Comparison of ENCODE assay signal across 7 cellular contexts in the genomic region with DNA sequence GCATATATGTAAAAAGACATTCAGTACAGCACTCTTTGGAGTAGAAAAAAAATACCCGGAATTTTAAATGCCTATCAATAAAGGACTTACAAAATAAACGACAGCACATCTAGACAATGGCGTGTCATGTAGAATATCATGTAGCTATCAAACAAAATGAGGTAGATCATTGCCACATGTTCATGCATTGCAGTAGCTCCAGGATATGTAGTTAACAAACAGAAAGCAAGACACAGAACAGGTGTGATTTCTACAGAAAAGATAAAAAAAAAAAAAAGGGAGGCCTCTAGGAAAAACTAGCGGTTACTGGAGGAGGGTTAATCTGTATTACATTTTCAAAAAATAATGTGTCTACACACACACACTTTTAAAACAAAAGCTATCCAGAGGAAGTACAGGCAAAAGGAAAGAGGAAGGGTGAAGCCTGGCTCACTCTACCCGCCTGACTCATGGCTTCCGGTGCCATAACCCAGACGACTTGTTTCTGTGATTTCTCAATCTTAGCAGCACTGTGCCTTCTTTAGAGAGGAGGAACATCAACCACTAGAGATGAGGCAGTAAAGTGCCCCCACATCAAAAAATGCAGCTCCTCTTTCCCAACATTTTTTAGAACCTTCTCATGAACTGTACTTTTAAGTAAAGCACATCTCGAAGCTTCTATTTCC. TPM values are rescaled to one million over a fixed set of nuclear protein-coding genes. Genes with fewer than 3 reads are reported as not detected.
A peak's percentile ranks its signal among the peaks of the same experiment; 100 is the strongest.
DNase-seq lines count a peak whose midpoint lies in the region; ATAC-seq, FAIRE-seq and TF ChIP-seq lines count a peak whose summit lies in the region.

No MANE protein-coding gene starts in this region.

- peak overlapping the region; percentile 75 for H3K4me3 Mint-ChIP-seq in T-helper 2 cell treated with Interferon-gamma antibody and Interleukin-4, amounts not matched to agents 5 μg/mL and 100 μg/mL, for 36 hours
- peak overlapping the region; percentile 67 for H3K4me3 Mint-ChIP-seq in MCF 10A (ENCODE audit: unreplicated experiment)

- H3K27ac ChIP-seq in lung (ENCODE audit: low read depth in 1 of 2, low read length in 1 of 2), result peak overlapping the region in 1 of 2 donors; percentile 91

- CTCF ChIA-PET in MCF 10A (lab: Yijun Ruan, JAX), result interaction anchor here (0.6 to 1.8 kb wide), 11 partner anchors 8 to 1181 kb away, joined by 3 to 10 read pairs (median 3); no protein-coding TSS in a partner anchor

- H3K4me3 ChIP-seq in lung, result no peak overlapping the region

- peaks cover 5% of the 10 kb centered on the region for H3K27me3 Mint-ChIP-seq in T-helper 2 cell treated with Interferon-gamma antibody and Interleukin-4, amounts not matched to agents 5 μg/mL and 100 μg/mL, for 36 hours (ENCODE audit: low read depth)
- no peaks in the 10 kb centered on the region for H3K27me3 Mint-ChIP-seq in MCF 10A (ENCODE audit: insufficient read depth, unreplicated experiment)

- peak overlapping the region; percentile 89 for H3K27ac Mint-ChIP-seq in T-helper 2 cell treated with Interferon-gamma antibody and Interleukin-4, amounts not matched to agents 5 μg/mL and 100 μg/mL, for 36 hours
- H3K27ac Mint-ChIP-seq in MCF 10A (ENCODE audit: low read depth, unreplicated experiment), result peak overlapping the region; percentile 98

- H3K27me3 ChIP-seq in lung (ENCODE audit: control insufficient read depth, insufficient read depth), result no peaks in the 10 kb centered on the region

- POLR2A ChIA-PET in MCF 10A (lab: Yijun Ruan, JAX), result interaction anchor here (0.6 to 2.0 kb wide), 21 partner anchors 9 to 990 kb away, joined by 3 to 37 read pairs (median 4); partner anchors contain the start of gene CLN5

- H3K36me3 ChIP-seq in lung (ENCODE audit: control insufficient read depth in 2 of 2, insufficient read depth in 2 of 2, low read length in 2 of 2), result no peaks in the 10 kb centered on the region

- intact Hi-C loops in MCF 10A (cut with micrococcal nuclease), result no loop called here

- H3K4me1 Mint-ChIP-seq in T-helper 2 cell treated with Interferon-gamma antibody and Interleukin-4, amounts not matched to agents 5 μg/mL and 100 μg/mL, for 36 hours (ENCODE audit: low read depth), result peaks cover 25% of the 10 kb centered on the region
- peaks cover 21% of the 10 kb centered on the region for H3K4me1 Mint-ChIP-seq in MCF 10A (ENCODE audit: insufficient read depth, unreplicated experiment)

- FAIRE-seq in GM19239 (lab: Jason Lieb, UNC), result peak; percentile 98

- peaks cover 2 to 9% of the 10 kb centered on the region in 2 donors for H3K4me1 ChIP-seq in lung (ENCODE audit: control insufficient read depth in 2 of 2, insufficient read depth in 2 of 2, low read length in 2 of 2)

- TF ChIP-seq CTCF in MCF 10A (IDR thresholded peaks at IDR 0.05; ENCODE audit: unreplicated experiment) (no peak), lung (IDR thresholded peaks at IDR 0.05; ENCODE audit: control extremely low read depth, extremely low read depth) (no peak)

- DNase-seq in GM19239 (ENCODE audit: insufficient read length, low spot score) (peak; percentile 36), MCF 10A (ENCODE audit: unreplicated experiment) (peak; percentile 92), lung (ENCODE audit: low spot score) (peak; percentile 69), NCI-H748 (lab: John Stamatoyannopoulos, UW; ENCODE audit: unreplicated experiment) (no peak)
- DNase-seq in T-helper 2 cell treated with Interferon-gamma antibody and Interleukin-4, amounts not matched to agents 5 μg/mL and 100 μg/mL, for 36 hours (ENCODE audit: low spot score), result peak; percentile 44
- DNase-seq in stimulated activated CD8-positive, alpha-beta memory T cell treated with anti-CD3 and anti-CD28 coated beads, Interleukin-4, amount 100 ng/mL, for 4 hours (ENCODE audit: low read depth in 2 of 2, low spot score in 1 of 2), result peak; percentile 40 to 46

- no peaks in the 10 kb centered on the region for H3K9me3 ChIP-seq in lung (ENCODE audit: control insufficient read depth in 2 of 2, insufficient read depth in 1 of 2, low read length in 1 of 2)

- no peaks in the 10 kb centered on the region for H3K9me3 Mint-ChIP-seq in T-helper 2 cell treated with Interferon-gamma antibody and Interleukin-4, amounts not matched to agents 5 μg/mL and 100 μg/mL, for 36 hours
- peaks cover 7% of the 10 kb centered on the region for H3K9me3 Mint-ChIP-seq in MCF 10A (ENCODE audit: unreplicated experiment)

- 24 to 40% methylated on average over 8 of the region's 8 CpGs for WGBS in lung, 2 donors

- H3K36me3 Mint-ChIP-seq in T-helper 2 cell treated with Interferon-gamma antibody and Interleukin-4, amounts not matched to agents 5 μg/mL and 100 μg/mL, for 36 hours (ENCODE audit: low read depth), result peaks cover 6% of the 10 kb centered on the region
- no peaks in the 10 kb centered on the region for H3K36me3 Mint-ChIP-seq in MCF 10A (ENCODE audit: insufficient read depth, unreplicated experiment)

- ATAC-seq in HG03196 (IDR thresholded peaks at IDR 0.05; ENCODE audit: unreplicated experiment), result peak; percentile 98
- peak; percentile 84 for ATAC-seq in lung (ENCODE audit: insufficient read depth, low FRiP score)

- no TSS peak for BruUV-seq in MCF 10A (replicated peaks; lab: Mats Ljungman, UMichigan)

RNA-seq across cellular contexts. Expression of gene KCTD12, which starts 6.9 kb away (rescaled TPM):
- total RNA-seq in MCF 10A (2022), result 15.6 and 15.8 TPM in 2 replicates
- 100 to 1,000 TPM; 140 to 188 TPM for total RNA-seq in lung
- 10 to 100 TPM; 26.2 to 63.6 TPM for polyA plus RNA-seq in lung
